ENCODE assay signal across 29 cellular contexts in the genomic region with DNA sequence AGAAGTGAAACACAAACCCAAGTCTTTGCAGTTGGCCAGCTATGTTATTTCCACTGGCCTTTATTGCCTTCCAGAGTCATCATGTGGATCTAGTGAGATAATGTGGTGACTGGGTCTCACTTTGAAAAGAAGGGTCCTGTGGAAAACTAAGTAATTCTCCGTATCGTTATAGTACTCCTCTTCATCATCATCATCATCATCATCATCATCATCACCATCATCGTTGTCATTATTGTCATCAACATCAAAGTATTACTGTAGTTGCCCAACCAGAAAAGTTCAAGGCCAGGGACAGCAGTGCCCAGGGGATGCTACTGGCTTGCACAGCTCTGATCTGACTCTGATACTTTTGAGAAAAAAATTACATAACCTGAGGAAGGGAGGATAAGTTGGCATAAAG.
"Had no signal": no experiment of that assay in that cellular context is flagged by ENCODE, and none has a peak within 500 bp of the region (broad histone marks: within the 10 kb centered on the region; RNA-seq: fewer than 3 reads in every experiment).

No MANE protein-coding gene starts in this region.

- H3K4me1 Mint-ChIP-seq: stimulated activated effector memory CD8-positive, alpha-beta T cell treated with anti-CD3 and anti-CD28 coated beads, Interleukin-12 subunit alpha, Interleukin-12 subunit beta, amount 100 ng/mL, for 72 hours; stimulated activated memory B cell treated with anti-CD40 and anti-IgM and Interleukin-4, amounts not matched to agents 10 μg/mL and 1 μg/mL and 100 μg/mL, for 72 hours; stimulated activated naive B cell treated with anti-CD40 and anti-IgM and Interleukin-4, amounts not matched to agents 10 μg/mL and 1 μg/mL and 100 μg/mL, for 72 hours; stimulated activated naive CD8-positive, alpha-beta T cell treated with anti-CD3 and anti-CD28 coated beads, Interleukin-15, amount 100 ng/mL, for 72 hours had no signal

- H3K4me3 ChIP-seq: stomach, suprapubic skin, testis, thoracic aorta, thyroid gland, tibial artery, tibial nerve, transverse colon, upper lobe of left lung, upper lobe of right lung, uterus, vagina had no signal

- H3K9me3 ChIP-seq: suprapubic skin, testis, thoracic aorta, thyroid gland, tibial nerve, transverse colon, upper lobe of left lung, upper lobe of right lung, uterus, vagina had no signal

- H3K4me3 Mint-ChIP-seq: stimulated activated effector memory CD8-positive, alpha-beta T cell treated with anti-CD3 and anti-CD28 coated beads, Interleukin-12 subunit alpha, Interleukin-12 subunit beta, amount 100 ng/mL, for 72 hours; stimulated activated memory B cell treated with anti-CD40 and anti-IgM and Interleukin-4, amounts not matched to agents 10 μg/mL and 1 μg/mL and 100 μg/mL, for 72 hours; stimulated activated naive B cell treated with anti-CD40 and anti-IgM and Interleukin-4, amounts not matched to agents 10 μg/mL and 1 μg/mL and 100 μg/mL, for 72 hours; stimulated activated naive CD8-positive, alpha-beta T cell treated with anti-CD3 and anti-CD28 coated beads, Interleukin-15, amount 100 ng/mL, for 72 hours; stimulated activated naive CD8-positive, alpha-beta T cell treated with anti-CD3 and anti-CD28 coated beads, Interleukin-15, Interleukin-2, amounts not matched to agents 100 ng/mL and 50 ng/mL, for 24 hours; type B pancreatic cell had no signal

- H3K27me3 Mint-ChIP-seq: stimulated activated memory B cell treated with anti-CD40 and anti-IgM and Interleukin-4, amounts not matched to agents 10 μg/mL and 1 μg/mL and 100 μg/mL, for 72 hours; stimulated activated naive CD8-positive, alpha-beta T cell treated with anti-CD3 and anti-CD28 coated beads, Interleukin-15, amount 100 ng/mL, for 72 hours; stimulated activated naive CD8-positive, alpha-beta T cell treated with anti-CD3 and anti-CD28 coated beads, Interleukin-15, Interleukin-2, amounts not matched to agents 100 ng/mL and 50 ng/mL, for 24 hours had no signal

- H3K4me1 ChIP-seq: stomach, suprapubic skin, testis, thyroid gland, tibial artery, tibial nerve, transverse colon, upper lobe of left lung, upper lobe of right lung, uterus, vagina had no signal

- H3K9me3 Mint-ChIP-seq: stimulated activated effector memory CD8-positive, alpha-beta T cell treated with anti-CD3 and anti-CD28 coated beads, Interleukin-12 subunit alpha, Interleukin-12 subunit beta, amount 100 ng/mL, for 72 hours; stimulated activated memory B cell treated with anti-CD40 and anti-IgM and Interleukin-4, amounts not matched to agents 10 μg/mL and 1 μg/mL and 100 μg/mL, for 72 hours; stimulated activated naive CD8-positive, alpha-beta T cell treated with anti-CD3 and anti-CD28 coated beads, Interleukin-15, Interleukin-2, amounts not matched to agents 100 ng/mL and 50 ng/mL, for 24 hours; type B pancreatic cell had no signal

- ATAC-seq: stimulated activated effector memory CD8-positive, alpha-beta T cell treated with anti-CD3 and anti-CD28 coated beads, Interleukin-12 subunit alpha, Interleukin-12 subunit beta, amount 100 ng/mL, for 72 hours; stimulated activated memory B cell treated with anti-CD40 and anti-IgM and Interleukin-4, amounts not matched to agents 10 μg/mL and 1 μg/mL and 100 μg/mL, for 72 hours; stimulated activated naive B cell treated with anti-CD40 and anti-IgM and Interleukin-4, amounts not matched to agents 10 μg/mL and 1 μg/mL and 100 μg/mL, for 72 hours; stimulated activated naive CD8-positive, alpha-beta T cell treated with anti-CD3 and anti-CD28 coated beads, Interleukin-15, amount 100 ng/mL, for 72 hours; stimulated activated naive CD8-positive, alpha-beta T cell treated with anti-CD3 and anti-CD28 coated beads, Interleukin-15, Interleukin-2, amounts not matched to agents 100 U/mL and 50 U/mL, for 24 hours; upper lobe of right lung had no signal

- H3K27ac ChIP-seq: stomach, suprapubic skin, testis, thoracic aorta, thyroid gland, tibial artery, tibial nerve, transverse colon, upper lobe of left lung, upper lobe of right lung, uterus, vagina had no signal

- H3K36me3 ChIP-seq: stomach, suprapubic skin, thoracic aorta, thyroid gland, tibial artery, tibial nerve, transverse colon, upper lobe of left lung, upper lobe of right lung, uterus, vagina had no signal

- H3K36me3 Mint-ChIP-seq: stimulated activated effector memory CD8-positive, alpha-beta T cell treated with anti-CD3 and anti-CD28 coated beads, Interleukin-12 subunit alpha, Interleukin-12 subunit beta, amount 100 ng/mL, for 72 hours; stimulated activated memory B cell treated with anti-CD40 and anti-IgM and Interleukin-4, amounts not matched to agents 10 μg/mL and 1 μg/mL and 100 μg/mL, for 72 hours; stimulated activated naive B cell treated with anti-CD40 and anti-IgM and Interleukin-4, amounts not matched to agents 10 μg/mL and 1 μg/mL and 100 μg/mL, for 72 hours; type B pancreatic cell had no signal

- H3K27me3 ChIP-seq: stomach, suprapubic skin, testis, thyroid gland, tibial artery, tibial nerve, transverse colon, upper lobe of left lung, upper lobe of right lung, uterus, vagina had no signal

- FAIRE-seq: urothelium cell line had no signal

- H3K27ac Mint-ChIP-seq: stimulated activated effector memory CD8-positive, alpha-beta T cell treated with anti-CD3 and anti-CD28 coated beads, Interleukin-12 subunit alpha, Interleukin-12 subunit beta, amount 100 ng/mL, for 72 hours; stimulated activated memory B cell treated with anti-CD40 and anti-IgM and Interleukin-4, amounts not matched to agents 10 μg/mL and 1 μg/mL and 100 μg/mL, for 72 hours; stimulated activated naive B cell treated with anti-CD40 and anti-IgM and Interleukin-4, amounts not matched to agents 10 μg/mL and 1 μg/mL and 100 μg/mL, for 72 hours; stimulated activated naive CD8-positive, alpha-beta T cell treated with anti-CD3 and anti-CD28 coated beads, Interleukin-15, amount 100 ng/mL, for 72 hours; stimulated activated naive CD8-positive, alpha-beta T cell treated with anti-CD3 and anti-CD28 coated beads, Interleukin-15, Interleukin-2, amounts not matched to agents 100 ng/mL and 50 ng/mL, for 24 hours; type B pancreatic cell had no signal

- DNase-seq: stimulated activated CD4-positive, alpha-beta T cell treated with anti-CD3 and anti-CD28 coated beads, Interleukin-2, amount 100 ng/mL, for 48 hours; stimulated activated CD4-positive, alpha-beta T cell treated with anti-CD3 and anti-CD28 coated beads, Interleukin-4, amount 100 ng/mL, for 1 hour; stimulated activated CD4-positive, alpha-beta T cell treated with anti-CD3 and anti-CD28 coated beads, Interleukin-4, amount 100 ng/mL, for 24 hours; stimulated activated CD4-positive, alpha-beta T cell treated with anti-CD3 and anti-CD28 coated beads, Interleukin-4, amount 100 ng/mL, for 4 hours; stimulated activated CD8-positive, alpha-beta memory T cell treated with anti-CD3 and anti-CD28 coated beads, Interleukin-4, amount 100 ng/mL, for 48 hours; stimulated activated naive B cell treated with anti-CD40 and anti-IgM and Interleukin-4, amounts not matched to agents 10 μg/mL and 1 μg/mL and 100 μg/mL, for 72 hours; stimulated activated naive CD4-positive, alpha-beta T cell; stimulated activated naive CD4-positive, alpha-beta T cell treated with Interleukin-2 at 50 U/mL for 16 hours; stimulated activated naive CD8-positive, alpha-beta T cell treated with anti-CD3 and anti-CD28 coated beads, Interleukin-15, amount 100 ng/mL, for 72 hours; stimulated activated naive CD8-positive, alpha-beta T cell treated with anti-CD3 and anti-CD28 coated beads, Interleukin-15, Interleukin-2, amounts not matched to agents 100 U/mL and 50 U/mL, for 24 hours; stomach; substantia nigra; testis; thyroid gland; tibial artery; transverse colon; trophoblast cell; upper lobe of left lung; upper lobe of right lung; uterus had no signal
